In the genomic region with DNA sequence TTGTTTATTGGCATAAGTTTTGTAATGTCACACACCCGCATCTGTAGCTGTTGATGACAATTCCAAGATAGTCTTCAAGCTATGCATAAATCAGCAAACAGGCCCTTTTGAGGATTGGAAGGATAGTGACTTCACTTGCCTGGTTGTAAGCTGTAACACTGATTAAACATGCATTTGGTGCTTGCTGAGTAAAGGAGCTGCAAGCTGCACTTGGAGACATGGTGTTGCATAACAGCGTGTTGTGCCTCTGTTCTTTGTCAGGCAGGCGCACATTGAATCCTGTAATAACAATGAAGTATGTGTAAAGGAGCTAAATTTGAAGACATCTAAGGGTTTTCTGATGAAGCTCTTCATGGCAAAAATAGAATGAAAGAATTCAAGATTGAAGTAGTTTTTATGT, we compare ENCODE assay signal across 13 cellular contexts.
A peak's percentile ranks its signal among the peaks of the same experiment; 100 is the strongest.
DNase-seq lines count a peak whose midpoint lies in the region; FAIRE-seq and TF ChIP-seq lines count a peak whose summit lies in the region.
"Had no signal": no experiment of that assay in that cellular context is flagged by ENCODE, and none has a peak within 500 bp of the region (broad histone marks: within the 10 kb centered on the region; RNA-seq: fewer than 3 reads in every experiment).

No MANE protein-coding gene starts in this region.

- peak overlapping the region; percentile 75 for H3K27ac ChIP-seq in HL-60 (replicated peaks)

- H3K4me3 ChIP-seq in HL-60 (replicated peaks; ENCODE audit: insufficient read depth, low read length): no peak overlapping the region

- TF ChIP-seq CTCF in HL-60 (IDR thresholded peaks at IDR 0.05; ENCODE audit: insufficient read depth, low read length) (no peak), GM13977 (IDR thresholded peaks at IDR 0.05; ENCODE audit: extremely low read depth, insufficient read depth, missing control alignments) (no peak)

- no peaks in the 10 kb centered on the region for H3K27me3 ChIP-seq in HL-60 (ENCODE audit: insufficient read depth, poor library complexity, severe bottlenecking)

- peak; percentile 47 to 80 for DNase-seq in HL-60 (ENCODE audit: low read depth in 1 of 2, low spot score in 1 of 2)
- peak in 47 of 56 donors; percentile 2 to 79 (median 38) for DNase-seq in amygdala (lab: John Stamatoyannopoulos, UW)
- peak; percentile 9 to 33 for DNase-seq in frontal cortex (ENCODE audit: low spot score in 2 of 2)
- peak; percentile 56 for DNase-seq in occipital lobe (lab: John Stamatoyannopoulos, UW)
- DNase-seq in GM13977 (ENCODE audit: low spot score): no peak
- no peak for DNase-seq in stimulated activated CD4-positive, alpha-beta T cell treated with anti-CD3 and anti-CD28 coated beads, Interleukin-4, amount 100 ng/mL, for 24 hours
- no peak for DNase-seq in germinal center (ENCODE audit: low spot score)
- DNase-seq in retina: no peak
- DNase-seq: activated CD8-positive, alpha-beta memory T cell treated with anti-CD3 and anti-CD28 coated beads, Interleukin-2, amount 10 ng/mL, durations not matched to agents 7 days and 5 days; CD4-positive, alpha-beta memory T cell; NCI-H1092; stimulated activated naive CD8-positive, alpha-beta T cell treated with anti-CD3 and anti-CD28 coated beads, Interleukin-15, Interleukin-2, amounts not matched to agents 100 U/mL and 50 U/mL, for 24 hours; T1000 had no signal

- in situ Hi-C loops in GM13977 (cut with MboI; ENCODE audit: low pct_unique_long_range_greater_than_20kb, low sequenced_read_pairs, unreplicated experiment): loop anchor here (25.0 kb wide), 2 partner anchors 478 to 828 kb away; no protein-coding TSS in a partner anchor

- FAIRE-seq in frontal cortex (lab: Jason Lieb, UNC): no peak

Comparison
In these comparisons a context has a peak if more than half of its experiments do, and no peak if none do; other contexts are left out.
1. DNase-seq: peak in HL-60 (2 of 2), amygdala (47 of 56), frontal cortex (2 of 2) and occipital lobe (single experiment); none in GM13977 (single experiment), stimulated activated CD4-positive, alpha-beta T cell treated with anti-CD3 and anti-CD28 coated beads, Interleukin-4, amount 100 ng/mL, for 24 hours (single experiment), germinal center (single experiment) and retina (single experiment).